25 cellular contexts compared by ENCODE assay signal in genomic region chr9:121302341-121302740, GRCh38. TPM values are rescaled to one million over a fixed set of nuclear protein-coding genes. Genes with fewer than 3 reads are reported as not detected.
DNase-seq lines count a peak whose midpoint lies in the region; TF ChIP-seq lines count a peak whose summit lies in the region.
"Had no signal": no experiment of that assay in that cellular context is flagged by ENCODE, and none has a peak within 500 bp of the region (broad histone marks: within the 10 kb centered on the region; RNA-seq: fewer than 3 reads in every experiment).

No MANE protein-coding gene starts in this region.

- no peaks in the 10 kb centered on the region for H3K27me3 ChIP-seq in esophagus squamous epithelium
- H3K27me3 ChIP-seq in sigmoid colon: no peaks in the 10 kb centered on the region
- H3K27me3 ChIP-seq in tibial artery: no peaks in the 10 kb centered on the region
- no peaks in the 10 kb centered on the region for H3K27me3 ChIP-seq in CD4-positive, alpha-beta memory T cell (ENCODE audit: insufficient read depth, low read length)

- DNase-seq in activated effector memory CD4-positive, alpha-beta T cell treated with anti-CD3 and anti-CD28 coated beads, Interleukin-2, amount 50 U/mL, for 16 hours: peak; percentile 41
- DNase-seq in activated effector memory CD4-positive, alpha-beta T cell treated with Interleukin-2 at 50 U/mL for 16 hours: no peak
- DNase-seq in esophagus squamous epithelium (lab: John Stamatoyannopoulos, UW) (no peak), sigmoid colon (peak; percentile 66), tibial artery (peak in 1 of 2 donors; percentile 65), SHP77 (lab: John Stamatoyannopoulos, UW) (no peak), HK-2 (ENCODE audit: unreplicated experiment) (no peak)
- DNase-seq in CD4-positive, alpha-beta memory T cell: no peak
- DNase-seq: activated CD4-positive, alpha-beta memory T cell treated with anti-CD3 and anti-CD28 coated beads for 36 hours; activated CD8-positive, alpha-beta memory T cell treated with anti-CD3 and anti-CD28 coated beads, Interleukin-2, amount 50 U/mL, for 4 hours; activated naive CD4-positive, alpha-beta T cell treated with anti-CD3 and anti-CD28 coated beads, Interleukin-2, amount 50 U/mL, for 16 hours; amygdala; CD4-positive, CD25-positive, alpha-beta regulatory T cell; midbrain; MV-4-11; NCI-H446 treated with DMSO at 0.1 percent for 48 hours; RPMI8226; SK-N-SH; stimulated activated naive CD8-positive, alpha-beta T cell treated with anti-CD3 and anti-CD28 coated beads, Interleukin-15, Interleukin-2, amounts not matched to agents 100 U/mL and 50 U/mL, for 24 hours had no signal

- TF ChIP-seq POLR2A in esophagus squamous epithelium (IDR thresholded peaks at IDR 0.05): no peak
- TF ChIP-seq POLR2A in sigmoid colon (IDR thresholded peaks at IDR 0.05): no peak

- WGBS in esophagus squamous epithelium, 2 donors: 94% methylated on average over 3 of the region's 5 CpGs; no CpG with 5 or more reads in 1 of the 2 donors
- 91 to 94% methylated on average over 5 of the region's 5 CpGs for WGBS in sigmoid colon, 2 donors

- no peaks in the 10 kb centered on the region for H3K9me3 Mint-ChIP-seq in CD4-positive, alpha-beta memory T cell
- H3K9me3 Mint-ChIP-seq: activated CD4-positive, alpha-beta memory T cell treated with anti-CD3 and anti-CD28 coated beads for 36 hours; activated T-helper 1 cell treated with anti-CD3 and anti-CD28 coated beads, Interleukin-12 subunit alpha, Interleukin-12 subunit beta, Interleukin-2, Interleukin-4 antibody, amounts not matched to agents 30 ng/mL and 10 ng/mL and 1 ng/mL, durations not matched to agents 14 hours and 24 hours and 36 hours; CD4-positive, CD25-positive, alpha-beta regulatory T cell; dendritic cell treated with granulocyte-macrophage colony-stimulating factor and Interleukin-4, amounts not matched to agents 40 ng/mL and 50 ng/mL, for 4 days; naive thymus-derived CD8-positive, alpha-beta T cell; T-helper 1 cell treated with Interleukin-12 subunit alpha and Interleukin-12 subunit beta and Interleukin-4 antibody, amounts not matched to agents 30 μg/mL and 1 μg/mL, for 36 hours had no signal

- H3K36me3 ChIP-seq in esophagus squamous epithelium (peaks cover 0 to 57% (median 18%) of the 10 kb centered on the region in 3 donors), sigmoid colon (peaks cover 34 to 57% (median 50%) of the 10 kb centered on the region in 4 donors), tibial artery (peaks cover 45 to 64% (median 55%) of the 10 kb centered on the region in 3 donors)
- H3K36me3 ChIP-seq in CD4-positive, alpha-beta memory T cell (ENCODE audit: insufficient read depth, low read length): no peaks in the 10 kb centered on the region

- no peaks in the 10 kb centered on the region for H3K9me3 ChIP-seq in esophagus squamous epithelium
- no peaks in the 10 kb centered on the region for H3K9me3 ChIP-seq in sigmoid colon
- no peaks in the 10 kb centered on the region for H3K9me3 ChIP-seq in tibial artery
- H3K9me3 ChIP-seq in CD4-positive, alpha-beta memory T cell (ENCODE audit: control insufficient read depth in 1 of 2, low read length in 2 of 2): no peaks in the 10 kb centered on the region
- H3K9me3 ChIP-seq: SK-N-SH had no signal

- H3K36me3 Mint-ChIP-seq in CD4-positive, alpha-beta memory T cell: peaks cover 0 to 19% of the 10 kb centered on the region in 2 donors
- H3K36me3 Mint-ChIP-seq: activated CD4-positive, alpha-beta memory T cell treated with anti-CD3 and anti-CD28 coated beads for 36 hours had no signal

- TF ChIP-seq CTCF in esophagus squamous epithelium (IDR thresholded peaks at IDR 0.05) (no peak), sigmoid colon (IDR thresholded peaks at IDR 0.05) (no peak), tibial artery (IDR thresholded peaks at IDR 0.05) (no peak)

- intact Hi-C loops in esophagus squamous epithelium (cut with DNase I): loop anchor here (10.0 kb wide), 1 partner anchor 88 kb away; no protein-coding TSS in a partner anchor
- intact Hi-C loops in sigmoid colon (cut with DNase I): no loop called here
- intact Hi-C loops in tibial artery (cut with DNase I; ENCODE audit: low total_unique reads): no loop called here
- intact Hi-C loops in CD4-positive, alpha-beta memory T cell (cut with micrococcal nuclease): no loop called here

- H3K27ac ChIP-seq in esophagus squamous epithelium (peak overlapping the region; percentile 66 to 95 (median 89)), sigmoid colon (peak overlapping the region; percentile 94 to 99 (median 97)), tibial artery (peak overlapping the region; percentile 92 to 95)
- H3K27ac ChIP-seq in CD4-positive, alpha-beta memory T cell (ENCODE audit: low read depth, low read length): no peak overlapping the region
- H3K27ac ChIP-seq: 22Rv1, HL-60 had no signal

- H3K4me1 ChIP-seq in esophagus squamous epithelium (peaks cover 49 to 94% (median 69%) of the 10 kb centered on the region in 3 donors), sigmoid colon (peaks cover 0 to 88% (median 82%) of the 10 kb centered on the region in 4 donors), tibial artery (peaks cover 6 to 91% (median 82%) of the 10 kb centered on the region in 4 donors)
- H3K4me1 ChIP-seq in CD4-positive, alpha-beta memory T cell (ENCODE audit: insufficient read depth, low read length): peaks cover 9% of the 10 kb centered on the region

- H3K27ac Mint-ChIP-seq in CD4-positive, alpha-beta memory T cell: peak overlapping the region in 1 of 7 donors; percentile 61
- H3K27ac Mint-ChIP-seq: activated CD4-positive, alpha-beta memory T cell treated with anti-CD3 and anti-CD28 coated beads for 36 hours; activated T-helper 1 cell treated with anti-CD3 and anti-CD28 coated beads, Interleukin-12 subunit alpha, Interleukin-12 subunit beta, Interleukin-2, Interleukin-4 antibody, amounts not matched to agents 30 ng/mL and 10 ng/mL and 1 ng/mL, durations not matched to agents 14 hours and 24 hours and 36 hours; CD4-positive, CD25-positive, alpha-beta regulatory T cell; dendritic cell treated with granulocyte-macrophage colony-stimulating factor and Interleukin-4, amounts not matched to agents 40 ng/mL and 50 ng/mL, for 4 days; naive thymus-derived CD8-positive, alpha-beta T cell; T-helper 1 cell treated with Interleukin-12 subunit alpha and Interleukin-12 subunit beta and Interleukin-4 antibody, amounts not matched to agents 30 μg/mL and 1 μg/mL, for 36 hours had no signal

- TF ChIP-seq EP300 in sigmoid colon (IDR thresholded peaks at IDR 0.05): no peak

- CTCF ChIA-PET in CD4-positive, alpha-beta memory T cell (lab: Charles Lee; ENCODE audit: partially characterized antibody): interaction anchor here (1.5 kb wide), 1 partner anchor 17 kb away, joined by 6 read pairs; no protein-coding TSS in a partner anchor

- POLR2A ChIA-PET in CD4-positive, alpha-beta memory T cell (lab: Charles Lee; ENCODE audit: partially characterized antibody): no interaction called here

- H3K27me3 Mint-ChIP-seq in CD4-positive, alpha-beta memory T cell: peaks cover 10 to 15% of the 10 kb centered on the region in 2 donors
- H3K27me3 Mint-ChIP-seq: dendritic cell treated with granulocyte-macrophage colony-stimulating factor and Interleukin-4, amounts not matched to agents 40 ng/mL and 50 ng/mL, for 4 days had no signal

- H3K4me1 Mint-ChIP-seq in CD4-positive, alpha-beta memory T cell: peaks cover 14 to 16% (median 15%) of the 10 kb centered on the region in 4 donors

- H3K4me3 ChIP-seq in esophagus squamous epithelium (peak overlapping the region in 3 of 4 donors; percentile 53 to 82 (median 79)), sigmoid colon (peak overlapping the region in 3 of 4 donors; percentile 62 to 67 (median 63)), tibial artery (peak overlapping the region; percentile 57 to 64)
- no peak overlapping the region for H3K4me3 ChIP-seq in CD4-positive, alpha-beta memory T cell (ENCODE audit: low read length in 2 of 2)

- peak overlapping the region in 1 of 8 donors; percentile 25 for H3K4me3 Mint-ChIP-seq in CD4-positive, alpha-beta memory T cell
- H3K4me3 Mint-ChIP-seq: activated CD4-positive, alpha-beta memory T cell treated with anti-CD3 and anti-CD28 coated beads for 36 hours; activated T-helper 1 cell treated with anti-CD3 and anti-CD28 coated beads, Interleukin-12 subunit alpha, Interleukin-12 subunit beta, Interleukin-2, Interleukin-4 antibody, amounts not matched to agents 30 ng/mL and 10 ng/mL and 1 ng/mL, durations not matched to agents 14 hours and 24 hours and 36 hours; CD4-positive, CD25-positive, alpha-beta regulatory T cell; dendritic cell treated with granulocyte-macrophage colony-stimulating factor and Interleukin-4, amounts not matched to agents 40 ng/mL and 50 ng/mL, for 4 days; naive thymus-derived CD8-positive, alpha-beta T cell; T-helper 1 cell treated with Interleukin-12 subunit alpha and Interleukin-12 subunit beta and Interleukin-4 antibody, amounts not matched to agents 30 μg/mL and 1 μg/mL, for 36 hours had no signal

RNA-seq across cellular contexts. Expression of gene GSN, which starts 34.4 kb away (rescaled TPM):
- 1,000 to 10,000 TPM in 2 of 4 donors, 100 to 1,000 TPM in 2; 287 to 1,151 (median 926) TPM for total RNA-seq in esophagus squamous epithelium
- 1,000 to 10,000 TPM; 1,610 to 2,826 (median 1,919) TPM for total RNA-seq in sigmoid colon
- polyA plus RNA-seq in sigmoid colon: 100 to 1,000 TPM; 333 to 617 (median 497) TPM
- 1 to 10 TPM; 7.8 to 8.7 TPM for total RNA-seq in CD4-positive, alpha-beta memory T cell
- 1 to 10 TPM; 1.9 to 4.1 TPM for polyA plus RNA-seq in CD4-positive, alpha-beta memory T cell

Comparison
In these comparisons a context has a peak if more than half of its experiments do, and no peak if none do; other contexts are left out.
1. DNase-seq: peak in activated effector memory CD4-positive, alpha-beta T cell treated with anti-CD3 and anti-CD28 coated beads, Interleukin-2, amount 50 U/mL, for 16 hours (single experiment) and sigmoid colon (single experiment); none in activated effector memory CD4-positive, alpha-beta T cell treated with Interleukin-2 at 50 U/mL for 16 hours (single experiment), esophagus squamous epithelium (single experiment), SHP77 (0 of 2), CD4-positive, alpha-beta memory T cell (0 of 5) and HK-2 (single experiment).
2. H3K4me3 ChIP-seq: peak in esophagus squamous epithelium (3 of 4), sigmoid colon (3 of 4) and tibial artery (2 of 2); none in CD4-positive, alpha-beta memory T cell (0 of 2).
3. RNA of gene GSN, which starts 34.4 kb away (total RNA-seq): 1,610 to 2,826 TPM in sigmoid colon and 287 to 1,151 TPM in esophagus squamous epithelium; 7.8 to 8.7 TPM in CD4-positive, alpha-beta memory T cell; every median in the first group is over 10 times any median in the second.